8 cellular contexts compared by ENCODE assay signal in genomic region chr4:158624889-158625478, GRCh38. TPM values are rescaled to one million over a fixed set of nuclear protein-coding genes. Genes with fewer than 3 reads are reported as not detected.
DNase-seq lines count a peak whose midpoint lies in the region; ATAC-seq and TF ChIP-seq lines count a peak whose summit lies in the region.

No MANE protein-coding gene starts in this region.

- H3K36me3 ChIP-seq in HEK293 (ENCODE audit: control insufficient read depth in 2 of 2, insufficient read depth in 1 of 2, low read length in 2 of 2) (no peaks in the 10 kb centered on the region), neutrophil (no peaks in the 10 kb centered on the region)

- no peak overlapping the region for H3K27ac ChIP-seq in HEK293 (ENCODE audit: extremely low read depth, low read depth, low read length)
- no peak overlapping the region for H3K27ac ChIP-seq in neutrophil

- peaks cover 17% of the 10 kb centered on the region for H3K27me3 Mint-ChIP-seq in activated CD4-positive, alpha-beta T cell treated with anti-CD3 and anti-CD28 coated beads, Interleukin-2, amount 10 ng/mL, durations not matched to agents 7 days and 5 days
- peaks cover 29% of the 10 kb centered on the region for H3K27me3 Mint-ChIP-seq in T-helper 17 cell

- POLR2A ChIA-PET in activated CD4-positive, alpha-beta T cell treated with anti-CD3 and anti-CD28 coated beads, Interleukin-2, amount 10 ng/mL, durations not matched to agents 7 days and 5 days (lab: Charles Lee), result no interaction called here
- POLR2A ChIA-PET in HEK293 (lab: Yijun Ruan, JAX), result no interaction called here

- TF ChIP-seq CTCF in HEK293 (tag by site-specific recombination; IDR thresholded peaks at IDR 0.05), result 0 out of 2 replicates have a peak, but pooled peaks have one; percentile 12
- peak; percentile 77 for TF ChIP-seq CTCF in LNCaP clone FGC (IDR thresholded peaks at IDR 0.05; ENCODE audit: control insufficient read depth, extremely low read depth, insufficient read depth)
- TF ChIP-seq CTCF in neutrophil (IDR thresholded peaks at IDR 0.05), result peak; percentile 37

- no peak overlapping the region for H3K27ac Mint-ChIP-seq in activated CD4-positive, alpha-beta T cell treated with anti-CD3 and anti-CD28 coated beads, Interleukin-2, amount 10 ng/mL, durations not matched to agents 7 days and 5 days
- no peak overlapping the region for H3K27ac Mint-ChIP-seq in T-helper 17 cell

- H3K4me1 Mint-ChIP-seq in activated CD4-positive, alpha-beta T cell treated with anti-CD3 and anti-CD28 coated beads, Interleukin-2, amount 10 ng/mL, durations not matched to agents 7 days and 5 days, result no peaks in the 10 kb centered on the region
- peaks cover 5% of the 10 kb centered on the region for H3K4me1 Mint-ChIP-seq in T-helper 17 cell

- H3K27me3 ChIP-seq in neutrophil, result no peaks in the 10 kb centered on the region

- no peaks in the 10 kb centered on the region for H3K9me3 Mint-ChIP-seq in activated CD4-positive, alpha-beta T cell treated with anti-CD3 and anti-CD28 coated beads, Interleukin-2, amount 10 ng/mL, durations not matched to agents 7 days and 5 days

- H3K4me1 ChIP-seq in HEK293 (ENCODE audit: control insufficient read depth, insufficient read depth, low read length) (no peaks in the 10 kb centered on the region), neutrophil (ENCODE audit: control insufficient read depth in 1 of 2, insufficient read depth in 1 of 2, low read depth in 1 of 2, low read length in 1 of 2) (no peaks in the 10 kb centered on the region)

- no peak overlapping the region for H3K4me3 ChIP-seq in HEK293 (ENCODE audit: low read depth, low read length)
- H3K4me3 ChIP-seq in LNCaP clone FGC (ENCODE audit: low read depth, low read length), result no peak overlapping the region
- no peak overlapping the region for H3K4me3 ChIP-seq in neutrophil (ENCODE audit: low read depth in 1 of 2, low read length in 1 of 2)

- H3K9me3 ChIP-seq in HEK293 (ENCODE audit: control insufficient read depth, insufficient read depth, low read depth, low read length) (no peaks in the 10 kb centered on the region), neutrophil (no peaks in the 10 kb centered on the region), T-helper 17 cell (ENCODE audit: control insufficient read depth, low read length, poor library complexity, severe bottlenecking) (no peaks in the 10 kb centered on the region)

- H3K4me3 Mint-ChIP-seq in activated CD4-positive, alpha-beta T cell treated with anti-CD3 and anti-CD28 coated beads, Interleukin-2, amount 10 ng/mL, durations not matched to agents 7 days and 5 days, result no peak overlapping the region
- no peak overlapping the region for H3K4me3 Mint-ChIP-seq in T-helper 17 cell

- no peaks in the 10 kb centered on the region for H3K36me3 Mint-ChIP-seq in activated CD4-positive, alpha-beta T cell treated with anti-CD3 and anti-CD28 coated beads, Interleukin-2, amount 10 ng/mL, durations not matched to agents 7 days and 5 days (ENCODE audit: low read depth)
- no peaks in the 10 kb centered on the region for H3K36me3 Mint-ChIP-seq in T-helper 17 cell (ENCODE audit: low read depth)

- DNase-seq in activated CD4-positive, alpha-beta T cell treated with anti-CD3 and anti-CD28 coated beads, Interleukin-2, amount 10 ng/mL, durations not matched to agents 7 days and 5 days, result peak; percentile 8
- DNase-seq in activated CD4-positive, alpha-beta T cell treated with anti-CD3 and anti-CD28 coated beads for 4 hours, result no peak
- DNase-seq in LNCaP clone FGC (ENCODE audit: low read depth) (peak; percentile 43), SHP77 treated with DMSO at 0.1 percent for 48 hours (lab: John Stamatoyannopoulos, UW) (peak; percentile 8), fibroblast of gingiva (ENCODE audit: low read depth) (peak; percentile 66), T-helper 17 cell (no peak)

- no peak for ATAC-seq in T-helper 17 cell

- CTCF ChIA-PET in activated CD4-positive, alpha-beta T cell treated with anti-CD3 and anti-CD28 coated beads, Interleukin-2, amount 10 ng/mL, durations not matched to agents 7 days and 5 days (lab: Charles Lee), result interaction anchor here (0.6 kb wide), 1 partner anchor 408 kb away, joined by 4 read pairs; no protein-coding TSS in a partner anchor
- CTCF ChIA-PET in HEK293 (lab: Yijun Ruan, JAX), result interaction anchor here (0.6 to 2.1 kb wide), 13 partner anchors 17 to 999 kb away, joined by 3 to 9 read pairs (median 3); no protein-coding TSS in a partner anchor

TF ChIP-seq in HEK293, 187 proteins besides CTCF, POLR2A, EP300 and RAD21:
- TF ChIP-seq ZNF654 (tag by site-specific recombination; IDR thresholded peaks at IDR 0.05; ENCODE audit: low read depth) (peak; percentile 65), ZNF488 (tag by site-specific recombination; IDR thresholded peaks at IDR 0.05) (no peak)

RNA-seq across cellular contexts. Expression of gene C4orf46, which starts 46.7 kb away (rescaled TPM):
- total RNA-seq in activated CD4-positive, alpha-beta T cell treated with anti-CD3 and anti-CD28 coated beads, Interleukin-2, amount 10 ng/mL, durations not matched to agents 7 days and 5 days, result 10 to 100 TPM; 15.5 to 18.1 TPM
- 1 to 10 TPM; 6.7 to 8.4 TPM for total RNA-seq in T-helper 17 cell

RNA-seq across cellular contexts. Expression of gene ETFDH, which starts 47.1 kb away (rescaled TPM):
- total RNA-seq in activated CD4-positive, alpha-beta T cell treated with anti-CD3 and anti-CD28 coated beads, Interleukin-2, amount 10 ng/mL, durations not matched to agents 7 days and 5 days, result 10 to 100 TPM; 18.9 to 27.1 TPM
- total RNA-seq in T-helper 17 cell, result 10 to 100 TPM; 16.0 to 22.2 TPM

Comparison
In these comparisons a context has a peak if more than half of its experiments do, and no peak if none do; other contexts are left out.
1. DNase-seq: peak in activated CD4-positive, alpha-beta T cell treated with anti-CD3 and anti-CD28 coated beads, Interleukin-2, amount 10 ng/mL, durations not matched to agents 7 days and 5 days (single experiment), LNCaP clone FGC (single experiment), SHP77 treated with DMSO at 0.1 percent for 48 hours (single experiment) and fibroblast of gingiva (single experiment); none in activated CD4-positive, alpha-beta T cell treated with anti-CD3 and anti-CD28 coated beads for 4 hours (0 of 2) and T-helper 17 cell (0 of 3).
2. CTCF ChIP-seq: peak in every context shown above with its lines; median percentile 77 in LNCaP clone FGC; 37 in neutrophil; 12 in HEK293.